Comparison of ENCODE assay signal across 20 cellular contexts in genomic region chr1:161978011-161978790, GRCh38. TPM values are rescaled to one million over a fixed set of nuclear protein-coding genes. Genes with fewer than 3 reads are reported as not detected.
DNase-seq lines count a peak whose midpoint lies in the region; ATAC-seq, FAIRE-seq and TF ChIP-seq lines count a peak whose summit lies in the region.
"Had no signal": no experiment of that assay in that cellular context is flagged by ENCODE, and none has a peak within 500 bp of the region (broad histone marks: within the 10 kb centered on the region; RNA-seq: fewer than 3 reads in every experiment).

No MANE protein-coding gene starts in this region.

- no peak for TF ChIP-seq CTCF in K562 (IDR thresholded peaks at IDR 0.05 in 2 of 3, conservative IDR thresholded peaks at IDR 0.05 in 1 of 3; ENCODE audit: insufficient read depth in 2 of 3, low read depth in 1 of 3, low read length in 3 of 3)
- TF ChIP-seq CTCF in breast epithelium (IDR thresholded peaks at IDR 0.05), result no peak
- no peak for TF ChIP-seq CTCF in CD8-positive, alpha-beta T cell (IDR thresholded peaks at IDR 0.05)

- H3K9me1 ChIP-seq in K562 (ENCODE audit: control insufficient read depth, insufficient read depth, low read length), result no peaks in the 10 kb centered on the region

- no peaks in the 10 kb centered on the region for H3K27me3 Mint-ChIP-seq in CD8-positive, alpha-beta T cell (ENCODE audit: low read depth)

- no peaks in the 10 kb centered on the region for H3K9me3 ChIP-seq in K562 (replicated peaks; ENCODE audit: control insufficient read depth, insufficient read depth, low read depth, low read length)
- no peaks in the 10 kb centered on the region for H3K9me3 ChIP-seq in breast epithelium
- H3K9me3 ChIP-seq in CD8-positive, alpha-beta T cell (ENCODE audit: low read length), result no peaks in the 10 kb centered on the region

- H3K27ac Mint-ChIP-seq in CD8-positive, alpha-beta T cell, result no peak overlapping the region
- H3K27ac Mint-ChIP-seq: CD14-positive monocyte, H9 had no signal

- no peak overlapping the region for H3K4me3 Mint-ChIP-seq in CD8-positive, alpha-beta T cell
- H3K4me3 Mint-ChIP-seq: CD14-positive monocyte, H9 had no signal

- H3K4me3 ChIP-seq in K562 (no peak overlapping the region), breast epithelium (no peak overlapping the region)
- no peak overlapping the region for H3K4me3 ChIP-seq in CD8-positive, alpha-beta T cell (ENCODE audit: low read depth, low read length)

- CTCF ChIA-PET in K562 (lab: Yijun Ruan, JAX; ENCODE audit: low intra/inter-chr PET ratio), result no interaction called here
- CTCF ChIA-PET in CD8-positive, alpha-beta T cell (lab: Charles Lee), result interaction anchor here (2.0 kb wide), 1 partner anchor 14 kb away, joined by 4 read pairs; no protein-coding TSS in a partner anchor

- H4K20me1 ChIP-seq in K562 (replicated peaks; ENCODE audit: control insufficient read depth, insufficient read depth, low read length), result no peaks in the 10 kb centered on the region

- no peak overlapping the region for H3K9ac ChIP-seq in K562 (ENCODE audit: insufficient read depth in 1 of 2, low read depth in 2 of 2, low read length in 2 of 2)

- no peak overlapping the region for H2AFZ ChIP-seq in K562 (ENCODE audit: low read depth, low read length)

- in situ Hi-C loops in K562 (cut with MboI), result no loop called here

- no peak for FAIRE-seq in K562 (lab: Jason Lieb, UNC)

- H3K4me1 Mint-ChIP-seq in CD8-positive, alpha-beta T cell (ENCODE audit: low read depth), result no peaks in the 10 kb centered on the region

- 23% methylated on average over 31 of the region's 31 CpGs for WGBS in K562 (ENCODE audit: insufficient coverage, low coverage, missing lambda C conversion rate)

- no peak for TF ChIP-seq EP300 in K562 (IDR thresholded peaks at IDR 0.05; ENCODE audit: low read length)

- peaks cover 6 to 11% of the 10 kb centered on the region in 2 experiments; a peak in 4 of 5 replicates for H3K4me1 ChIP-seq in K562 (replicated peaks in 1 of 2; ENCODE audit: control insufficient read depth in 2 of 2, insufficient read depth in 2 of 2, low read length in 2 of 2)
- H3K4me1 ChIP-seq in breast epithelium, result no peaks in the 10 kb centered on the region
- no peaks in the 10 kb centered on the region for H3K4me1 ChIP-seq in CD8-positive, alpha-beta T cell (ENCODE audit: insufficient read depth, low read length)

- no peaks in the 10 kb centered on the region for H3K9me3 Mint-ChIP-seq in CD8-positive, alpha-beta T cell

- H3K4me2 ChIP-seq in K562 (ENCODE audit: insufficient read depth, low read length), result no peak overlapping the region

- H3K27ac ChIP-seq in K562 (ENCODE audit: extremely low read depth, low read depth, low read length) (no peak overlapping the region), breast epithelium (no peak overlapping the region)
- no peak overlapping the region for H3K27ac ChIP-seq in CD8-positive, alpha-beta T cell (ENCODE audit: low read depth, low read length)
- H3K27ac ChIP-seq: 22Rv1 had no signal

- H3K36me3 Mint-ChIP-seq in CD8-positive, alpha-beta T cell, result no peaks in the 10 kb centered on the region
- H3K36me3 Mint-ChIP-seq: CD14-positive monocyte had no signal

- H3K79me2 ChIP-seq in K562 (ENCODE audit: control insufficient read depth, insufficient read depth, low read length), result no peaks in the 10 kb centered on the region

- POLR2A ChIA-PET in K562 (lab: Yijun Ruan, JAX), result interaction anchor here (0.9 kb wide), 1 partner anchor 11 kb away, joined by 3 read pairs; no protein-coding TSS in a partner anchor
- POLR2A ChIA-PET in CD8-positive, alpha-beta T cell (lab: Charles Lee), result no interaction called here

- intact Hi-C loops in K562 (cut with micrococcal nuclease), result no loop called here
- intact Hi-C loops in breast epithelium (cut with DNase I; ENCODE audit: low total_unique reads), result no loop called here
- intact Hi-C loops in CD8-positive, alpha-beta T cell (cut with DNase I, micrococcal nuclease), result no loop called here
- intact Hi-C loops in left ventricle myocardium superior (cut with micrococcal nuclease), result no loop called here

- H3K36me3 ChIP-seq in K562 (ENCODE audit: control insufficient read depth, insufficient read depth, low read length) (no peaks in the 10 kb centered on the region), breast epithelium (no peaks in the 10 kb centered on the region)
- H3K36me3 ChIP-seq in CD8-positive, alpha-beta T cell (ENCODE audit: insufficient read depth, low read length), result no peaks in the 10 kb centered on the region

- peak; percentile 64 for ATAC-seq in K562
- ATAC-seq in CD8-positive, alpha-beta T cell, result no peak
- no peak for ATAC-seq in left ventricle myocardium superior
- ATAC-seq: SK-N-SH treated with all-trans-retinoic acid at 6 μM for 48 hours had no signal

- no peak for TF ChIP-seq RAD21 in K562 (CRISPR knock-in tag; conservative IDR thresholded peaks at IDR 0.05 in 1 of 2, IDR thresholded peaks at IDR 0.05 in 1 of 2)

- DNase-seq in NCI-H82 (lab: John Stamatoyannopoulos, UW) (peak; percentile 77), NCI-H82 treated with DMSO at 0.1 percent for 48 hours (lab: John Stamatoyannopoulos, UW; ENCODE audit: unreplicated experiment) (no peak), NCI-H2171 treated with DMSO at 0.1 percent for 48 hours (lab: John Stamatoyannopoulos, UW) (peak; percentile 92), K562 (ENCODE audit: extremely low read depth in 1 of 4, low spot score in 3 of 4) (peak in 1 of 4 experiments; percentile 14), UCSD-AML1 (lab: John Stamatoyannopoulos, UW; ENCODE audit: unreplicated experiment) (no peak), breast epithelium (ENCODE audit: low spot score in 2 of 2) (no peak), left ventricle myocardium superior (no peak)
- no peak for DNase-seq in CD8-positive, alpha-beta T cell
- DNase-seq: COR-L47; DMS53; H9; Kasumi-1; NCI-H1105; NCI-H510A; NK-92 treated with Interleukin-12 subunit alpha and Interleukin-12 subunit beta, amount 100 ng/mL, for 24 hours; SHP77 treated with DMSO at 0.1 percent for 48 hours had no signal

- TF ChIP-seq POLR2A in K562 (conservative IDR thresholded peaks at IDR 0.05) (no peak), breast epithelium (IDR thresholded peaks at IDR 0.05) (no peak)

- peaks cover 17 to 62% of the 10 kb centered on the region in 2 experiments for H3K27me3 ChIP-seq in K562 (ENCODE audit: control insufficient read depth in 2 of 2, insufficient read depth in 2 of 2, low read length in 2 of 2)
- no peaks in the 10 kb centered on the region for H3K27me3 ChIP-seq in breast epithelium
- H3K27me3 ChIP-seq in CD8-positive, alpha-beta T cell (ENCODE audit: insufficient read depth, low read length), result no peaks in the 10 kb centered on the region

- no TSS peak for BruUV-seq in K562 (replicated peaks; lab: Mats Ljungman, UMichigan)

TF ChIP-seq in K562, 482 proteins besides CTCF, POLR2A, EP300 and RAD21 (continues in another document):
- TF ChIP-seq BCL6 (CRISPR knock-in tag; IDR thresholded peaks at IDR 0.05), result no peak
- TF ChIP-seq NRF1 (conservative IDR thresholded peaks at IDR 0.05 in 1 of 2, IDR thresholded peaks at IDR 0.05 in 1 of 2), result peak; percentile 23 to 37; a peak in 1 of 4 replicates
- TF ChIP-seq ARHGAP35 (IDR thresholded peaks at IDR 0.05; ENCODE audit: partially characterized antibody), result no peak
- no peak for TF ChIP-seq MTA2 (IDR thresholded peaks at IDR 0.05; ENCODE audit: low read depth)
- no peak for TF ChIP-seq FUS (optimal IDR thresholded peaks at IDR 0.05; ENCODE audit: low read depth, low read length)
- no peak for TF ChIP-seq TAF15 (IDR thresholded peaks at IDR 0.05; ENCODE audit: low read depth, low read length)
- no peak for TF ChIP-seq SNRNP70 (optimal IDR thresholded peaks at IDR 0.05; ENCODE audit: low read depth, low read length)
- peak; percentile 90 for TF ChIP-seq BHLHE40 (IDR thresholded peaks at IDR 0.05; ENCODE audit: low read length)
- no peak for TF ChIP-seq RBFOX2 (IDR thresholded peaks at IDR 0.05; ENCODE audit: low read depth, low read length)
- no peak for TF ChIP-seq ZNF217 (CRISPR knock-in tag; IDR thresholded peaks at IDR 0.05)
- TF ChIP-seq SFPQ (IDR thresholded peaks at IDR 0.05; ENCODE audit: low read depth, low read length), result no peak

RNA-seq across cellular contexts. Expression of gene OLFML2B, which starts 45.5 kb away (rescaled TPM):
- total RNA-seq in K562 (2011; cell fraction: chromatin; rRNA removed; ENCODE audit: low replicate concordance), result not detected in 2 replicates
- total RNA-seq in K562 (2011; cell fraction: nucleolus; rRNA removed), result not detected in 2 replicates
- total RNA-seq in K562 (2011; cell fraction: nucleoplasm; rRNA removed), result not detected in 2 replicates
- total RNA-seq in K562 (2014; rRNA removed) (not detected in 2 replicates), K562 (2014; rRNA removed; fragmentation: Illumina TruSeq; extraction: Trizol) (not detected in 2 replicates), K562 (2015; rRNA removed; fragmentation: Illumina TruSeq; extraction: Trizol) (not detected in 2 replicates), K562 (2021) (not detected in 2 replicates), breast epithelium (1 to 10 TPM; 5.2 to 9.6 (median 7.3) TPM), left ventricle myocardium superior (2.4 TPM)
- polyA plus RNA-seq in K562 (2011; rRNA removed) (not detected in 2 replicates), K562 (2014; fragmentation: Illumina TruSeq; extraction: Trizol) (not detected in 2 replicates), K562 (2014; fragmentation: Nextera tagmentation; extraction: Ambion mirVana) (not detected), K562 (2014; rRNA removed) (not detected in 2 replicates)
- polyA plus RNA-seq in K562 (2011; cell fraction: cytosol; rRNA removed), result not detected in 2 replicates
- not detected in 2 replicates for polyA plus RNA-seq in K562 (2011; cell fraction: nucleus; rRNA removed)
- not detected in 2 replicates for polyA plus RNA-seq in K562 (2012)
- polyA minus RNA-seq in K562 (2011; rRNA and poly(A)+ RNA removed), result not detected in 2 replicates
- polyA minus RNA-seq in K562 (2011; cell fraction: cytosol; rRNA and poly(A)+ RNA removed), result not detected in 2 replicates
- not detected in 2 replicates for polyA minus RNA-seq in K562 (2011; cell fraction: nucleus; rRNA and poly(A)+ RNA removed)
- not detected for total RNA-seq in CD8-positive, alpha-beta T cell
- total RNA-seq: OCI-LY7 had no signal

Comparison
In these comparisons a context has a peak if more than half of its experiments do, and no peak if none do; other contexts are left out.
1. DNase-seq: peak in NCI-H82 (single experiment) and NCI-H2171 treated with DMSO at 0.1 percent for 48 hours (single experiment); none in NCI-H82 treated with DMSO at 0.1 percent for 48 hours (single experiment), UCSD-AML1 (single experiment), breast epithelium (0 of 2), CD8-positive, alpha-beta T cell (0 of 7) and left ventricle myocardium superior (single experiment).